In genomic region chr19:32720936-32721250, GRCh38 we compare ENCODE assay signal across 25 cellular contexts. TPM values are rescaled to one million over a fixed set of nuclear protein-coding genes. Genes with fewer than 3 reads are reported as not detected.
DNase-seq lines count a peak whose midpoint lies in the region; ATAC-seq, FAIRE-seq and TF ChIP-seq lines count a peak whose summit lies in the region.
"Had no signal": no experiment of that assay in that cellular context is flagged by ENCODE, and none has a peak within 500 bp of the region (broad histone marks: within the 10 kb centered on the region; RNA-seq: fewer than 3 reads in every experiment).

No MANE protein-coding gene starts in this region.

- peak overlapping the region in 1 of 2 donors; percentile 4 for H3K27ac Mint-ChIP-seq in stimulated activated naive CD8-positive, alpha-beta T cell treated with anti-CD3 and anti-CD28 coated beads, Interleukin-15, amount 100 ng/mL, for 72 hours
- H3K27ac Mint-ChIP-seq: CD14-positive monocyte; CD4-positive, alpha-beta T cell; CD8-positive, alpha-beta memory T cell; H9 had no signal

- H3K9me3 ChIP-seq in NT2/D1 (ENCODE audit: insufficient read depth, low read length), result no peaks in the 10 kb centered on the region
- no peaks in the 10 kb centered on the region for H3K9me3 ChIP-seq in HepG2 (ENCODE audit: low read length)
- H3K9me3 ChIP-seq in osteoblast (ENCODE audit: low read depth, low read length), result no peaks in the 10 kb centered on the region
- no peaks in the 10 kb centered on the region for H3K9me3 ChIP-seq in psoas muscle
- H3K9me3 ChIP-seq: BE2C had no signal

- peak; percentile 26; the same call in 2 of the 3 replicates for ATAC-seq in HepG2
- peak; percentile 53 for ATAC-seq in stimulated activated naive CD8-positive, alpha-beta T cell treated with anti-CD3 and anti-CD28 coated beads, Interleukin-15, amount 100 ng/mL, for 72 hours
- no peak for ATAC-seq in psoas muscle
- ATAC-seq in left lobe of liver, result no peak
- ATAC-seq: A549, GM12878, HCT116 had no signal

- TF ChIP-seq POLR2A in HepG2 (IDR thresholded peaks at IDR 0.05; ENCODE audit: insufficient read depth in 1 of 2, low read depth in 2 of 2, low read length in 2 of 2), result no peak

- no peak overlapping the region for H2AFZ ChIP-seq in HepG2 (ENCODE audit: low read length)
- H2AFZ ChIP-seq in osteoblast (ENCODE audit: low read length), result no peak overlapping the region
- H2AFZ ChIP-seq: GM23248 had no signal

- in situ Hi-C loops in HepG2 (cut with HindIII; ENCODE audit: extremely low pct_ligation_motif_present, low pct_unique_long_range_greater_than_20kb), result no loop called here

- H3K9me3 Mint-ChIP-seq in stimulated activated naive CD8-positive, alpha-beta T cell treated with anti-CD3 and anti-CD28 coated beads, Interleukin-15, amount 100 ng/mL, for 72 hours, result peaks cover 0 to 5% of the 10 kb centered on the region in 2 donors
- H3K9me3 Mint-ChIP-seq: CD4-positive, alpha-beta T cell; CD8-positive, alpha-beta memory T cell had no signal

- no peaks in the 10 kb centered on the region for H3K4me1 Mint-ChIP-seq in stimulated activated naive CD8-positive, alpha-beta T cell treated with anti-CD3 and anti-CD28 coated beads, Interleukin-15, amount 100 ng/mL, for 72 hours
- H3K4me1 Mint-ChIP-seq: CD14-positive monocyte had no signal

- TF ChIP-seq CTCF in HepG2 (CRISPR knock-in tag; IDR thresholded peaks at IDR 0.05) (no peak), osteoblast (IDR thresholded peaks at IDR 0.05; ENCODE audit: extremely low read depth, low read depth, low read length) (no peak), psoas muscle (IDR thresholded peaks at IDR 0.05) (no peak)

- H3K4me2 ChIP-seq in HepG2 (ENCODE audit: low read depth, low read length), result no peak overlapping the region
- H3K4me2 ChIP-seq in osteoblast (ENCODE audit: insufficient read depth, low read length), result no peak overlapping the region
- H3K4me2 ChIP-seq: A549; BLaER1 treated with 17β-estradiol and CSF1 and Interleukin-3, amounts not matched to agents 10 nM and 100 nM had no signal

- peak overlapping the region; percentile 25 for H3K4me3 ChIP-seq in NT2/D1 (ENCODE audit: insufficient read length, low read depth)
- no peak overlapping the region for H3K4me3 ChIP-seq in HepG2 (replicated peaks in 1 of 3; ENCODE audit: insufficient read depth in 1 of 3, low read depth in 2 of 3, low read length in 3 of 3)
- H3K4me3 ChIP-seq in osteoblast (ENCODE audit: insufficient read depth, low read length), result no peak overlapping the region
- no peak overlapping the region for H3K4me3 ChIP-seq in psoas muscle
- H3K4me3 ChIP-seq: A549; BLaER1 treated with 17β-estradiol and CSF1 and Interleukin-3, amounts not matched to agents 10 nM and 100 nM; GM12878; GM23248 had no signal

- H3K27me3 Mint-ChIP-seq in stimulated activated naive CD8-positive, alpha-beta T cell treated with anti-CD3 and anti-CD28 coated beads, Interleukin-15, amount 100 ng/mL, for 72 hours, result no peaks in the 10 kb centered on the region
- H3K27me3 Mint-ChIP-seq: CD4-positive, alpha-beta T cell; CD8-positive, alpha-beta memory T cell had no signal

- H3K27ac ChIP-seq in HepG2 (ENCODE audit: extremely low read length, insufficient read depth, low read length) (no peak overlapping the region), osteoblast (ENCODE audit: low read depth, low read length) (no peak overlapping the region), psoas muscle (no peak overlapping the region)
- H3K27ac ChIP-seq: A549; BLaER1 treated with 17β-estradiol and CSF1 and Interleukin-3, amounts not matched to agents 10 nM and 100 nM; GM23248 had no signal

- 90% methylated on average over 13 of the region's 22 CpGs for WGBS in HepG2 (ENCODE audit: low lambda C conversion rate)
- 93 to 99% (median 95%) methylated on average over 16 to 22 of the region's 22 CpGs for WGBS in psoas muscle, 3 donors

- CTCF ChIA-PET in HepG2 (lab: Yijun Ruan, JAX; ENCODE audit: low intra/inter-chr PET ratio, low total read pairs), result no interaction called here

- H3K36me3 ChIP-seq in NT2/D1 (ENCODE audit: insufficient read depth, insufficient read length, low read length) (peaks cover 25% of the 10 kb centered on the region), HepG2 (replicated peaks in 1 of 2; ENCODE audit: control insufficient read depth in 1 of 2, insufficient read depth in 2 of 2, low read length in 2 of 2) (no peaks in the 10 kb centered on the region), osteoblast (ENCODE audit: insufficient read depth, low read length) (peaks cover 3% of the 10 kb centered on the region), psoas muscle (ENCODE audit: insufficient read depth in 1 of 2, low read depth in 1 of 2) (no peaks in the 10 kb centered on the region)
- H3K36me3 ChIP-seq: BE2C had no signal

- H3K4me1 ChIP-seq in NT2/D1 (ENCODE audit: insufficient read depth, insufficient read length), result no peaks in the 10 kb centered on the region
- no peaks in the 10 kb centered on the region for H3K4me1 ChIP-seq in HepG2 (ENCODE audit: insufficient read depth, low read length)
- no peaks in the 10 kb centered on the region for H3K4me1 ChIP-seq in osteoblast (ENCODE audit: insufficient read depth, low read length)
- no peaks in the 10 kb centered on the region for H3K4me1 ChIP-seq in psoas muscle
- H3K4me1 ChIP-seq: A549; BE2C; BLaER1 treated with 17β-estradiol and CSF1 and Interleukin-3, amounts not matched to agents 10 nM and 100 nM had no signal

- no peak overlapping the region for H3K4me3 Mint-ChIP-seq in stimulated activated naive CD8-positive, alpha-beta T cell treated with anti-CD3 and anti-CD28 coated beads, Interleukin-15, amount 100 ng/mL, for 72 hours
- H3K4me3 Mint-ChIP-seq: CD14-positive monocyte; CD4-positive, alpha-beta T cell; CD8-positive, alpha-beta memory T cell; H9 had no signal

- no peak for FAIRE-seq in HepG2 (lab: Jason Lieb, UNC)
- FAIRE-seq: A549, D721Med, GM12878 had no signal

- no peak for DNase-seq in NT2/D1 (ENCODE audit: low read depth, low spot score)
- no peak for DNase-seq in HepG2 (ENCODE audit: low spot score)
- peak; percentile 59 for DNase-seq in osteoblast (ENCODE audit: insufficient read length, low spot score, missing footprints)
- no peak for DNase-seq in stimulated activated naive CD8-positive, alpha-beta T cell treated with anti-CD3 and anti-CD28 coated beads, Interleukin-15, amount 100 ng/mL, for 72 hours
- no peak for DNase-seq in psoas muscle
- no peak for DNase-seq in NCI-H1417 treated with DMSO at 0.1 percent for 48 hours (lab: John Stamatoyannopoulos, UW)
- DNase-seq in activated CD8-positive, alpha-beta memory T cell treated with anti-CD3 and anti-CD28 coated beads, Interleukin-2, amount 50 U/mL, for 48 hours, result no peak
- DNase-seq in left lobe of liver (ENCODE audit: low spot score), result no peak
- DNase-seq: ACHN; AML-193; BE2C; CD8-positive, alpha-beta memory T cell; DMS 273 treated with DMSO at 0.1 percent for 48 hours; DMS79; EL; GDM1; GM23248; H9 had no signal

- TF ChIP-seq EP300 in HepG2 (IDR thresholded peaks at IDR 0.05; ENCODE audit: low read depth in 2 of 2, low read length in 2 of 2) (no peak), HepG2 (CRISPR knock-in tag; IDR thresholded peaks at IDR 0.05; ENCODE audit: borderline replicate concordance) (no peak)

- H3K9ac ChIP-seq in NT2/D1 (ENCODE audit: insufficient read length, low read depth), result no peak overlapping the region
- no peak overlapping the region for H3K9ac ChIP-seq in HepG2 (ENCODE audit: insufficient read depth, low read depth, low read length)
- H3K9ac ChIP-seq: BLaER1 treated with 17β-estradiol and CSF1 and Interleukin-3, amounts not matched to agents 10 nM and 100 nM; GM23248 had no signal

- H4K20me1 ChIP-seq in HepG2 (ENCODE audit: insufficient read depth, low read length) (no peaks in the 10 kb centered on the region), osteoblast (ENCODE audit: insufficient read depth, low read length) (no peaks in the 10 kb centered on the region)

- H3K27me3 ChIP-seq in NT2/D1 (ENCODE audit: insufficient read depth, insufficient read length) (no peaks in the 10 kb centered on the region), HepG2 (ENCODE audit: control insufficient read depth in 1 of 2, insufficient read depth in 2 of 2, low read length in 2 of 2) (peaks cover 0 to 4% of the 10 kb centered on the region in 2 experiments; a peak in 2 of 5 replicates), osteoblast (ENCODE audit: insufficient read depth, low read length) (no peaks in the 10 kb centered on the region), psoas muscle (ENCODE audit: insufficient read depth in 3 of 3, low read length in 2 of 3) (no peaks in the 10 kb centered on the region)
- H3K27me3 ChIP-seq: BE2C; BLaER1 treated with 17β-estradiol and CSF1 and Interleukin-3, amounts not matched to agents 10 nM and 100 nM had no signal

- no peak for TF ChIP-seq RAD21 in HepG2 (CRISPR knock-in tag; IDR thresholded peaks at IDR 0.05)

- POLR2A ChIA-PET in HepG2 (lab: Yijun Ruan, JAX), result no interaction called here

- intact Hi-C loops in HepG2 (cut with micrococcal nuclease; ENCODE audit: unreplicated experiment) (no loop called here), psoas muscle (cut with DNase I) (no loop called here)

- BruUV-seq in HepG2 (replicated peaks; lab: Mats Ljungman, UMichigan), result no TSS peak

- no peaks in the 10 kb centered on the region for H3K79me2 ChIP-seq in HepG2 (ENCODE audit: insufficient read depth, low read length)
- no peaks in the 10 kb centered on the region for H3K79me2 ChIP-seq in osteoblast (ENCODE audit: insufficient read depth, low read length)

RNA-seq across cellular contexts. Expression of gene TDRD12, which starts 1.3 kb away (rescaled TPM):
- total RNA-seq in HepG2 (2016; rRNA removed; fragmentation: Illumina TruSeq; extraction: Trizol) (0.40 and 0.60 TPM in 2 replicates), osteoblast (under 0.01 and 0.36 TPM in 2 replicates), psoas muscle (under 1 TPM in 3 of 4 donors, not detected in 1; 0.17 to 0.28 (median 0.21) TPM), left lobe of liver (not detected)
- total RNA-seq in HepG2 (2016; cell fraction: cytosol; rRNA removed; fragmentation: Illumina TruSeq; extraction: Trizol; ENCODE audit: low read depth), result 0.20 TPM in 1 of 2 replicates, not detected in the other
- total RNA-seq in HepG2 (2016; cell fraction: insoluble cytoplasmic fraction; rRNA removed; fragmentation: Illumina TruSeq; extraction: Trizol), result 0.39 and 0.50 TPM in 2 replicates
- total RNA-seq in HepG2 (2016; cell fraction: membrane; rRNA removed; fragmentation: Illumina TruSeq; extraction: Trizol), result 0.28 and 0.40 TPM in 2 replicates
- total RNA-seq in HepG2 (2016; cell fraction: nucleus; rRNA removed; fragmentation: Illumina TruSeq; extraction: Trizol), result 0.38 and 0.47 TPM in 2 replicates
- polyA plus RNA-seq in HepG2 (2011; rRNA removed) (0.03 and 0.05 TPM in 2 replicates), psoas muscle (under 1 TPM in 1 of 3 donors, not detected in 2; 0.14 TPM)
- polyA plus RNA-seq in HepG2 (2011; cell fraction: cytosol; rRNA removed), result 0.03 and 0.04 TPM in 2 replicates
- 0.11 and 0.19 TPM in 2 replicates for polyA plus RNA-seq in HepG2 (2011; cell fraction: nucleus; rRNA removed)
- polyA plus RNA-seq in HepG2 (2012), result 0.27 TPM in 1 of 2 replicates, not detected in the other
- 0.14 TPM in 1 of 2 replicates, not detected in the other for polyA plus RNA-seq in HepG2 (2016; cell fraction: cytosol; fragmentation: Illumina TruSeq; extraction: Trizol; ENCODE audit: low read depth)
- polyA plus RNA-seq in HepG2 (2016; cell fraction: insoluble cytoplasmic fraction; fragmentation: Illumina TruSeq; extraction: Trizol; ENCODE audit: low read depth), result 0.13 and 0.16 TPM in 2 replicates
- 0.13 TPM in 1 of 2 replicates, not detected in the other for polyA plus RNA-seq in HepG2 (2016; cell fraction: membrane; fragmentation: Illumina TruSeq; extraction: Trizol; ENCODE audit: low read depth)
- polyA plus RNA-seq in HepG2 (2016; cell fraction: nucleus; fragmentation: Illumina TruSeq; extraction: Trizol; ENCODE audit: insufficient read depth, low read depth), result 0.99 and 1.5 TPM in 2 replicates
- polyA minus RNA-seq in HepG2 (2011; rRNA and poly(A)+ RNA removed; ENCODE audit: low replicate concordance), result not detected in 2 replicates
- not detected in 2 replicates for polyA minus RNA-seq in HepG2 (2011; cell fraction: cytosol; rRNA and poly(A)+ RNA removed)
- polyA minus RNA-seq in HepG2 (2011; cell fraction: nucleus; rRNA and poly(A)+ RNA removed), result 0.12 TPM in 1 of 2 replicates, not detected in the other
- total RNA-seq: GM12878 had no signal
- polyA plus RNA-seq: CD14-positive monocyte had no signal

RNA-seq across cellular contexts. Expression of gene NUDT19, which starts 29.3 kb away (rescaled TPM):
- 3.6 and 3.9 TPM in 2 replicates for total RNA-seq in HepG2 (2016; rRNA removed; fragmentation: Illumina TruSeq; extraction: Trizol)
- 0.51 and 0.53 TPM in 2 replicates for total RNA-seq in HepG2 (2016; cell fraction: cytosol; rRNA removed; fragmentation: Illumina TruSeq; extraction: Trizol; ENCODE audit: low read depth)
- 2.7 and 3.3 TPM in 2 replicates for total RNA-seq in HepG2 (2016; cell fraction: insoluble cytoplasmic fraction; rRNA removed; fragmentation: Illumina TruSeq; extraction: Trizol)
- 2.2 and 2.4 TPM in 2 replicates for total RNA-seq in HepG2 (2016; cell fraction: membrane; rRNA removed; fragmentation: Illumina TruSeq; extraction: Trizol)
- 2.1 and 2.5 TPM in 2 replicates for total RNA-seq in HepG2 (2016; cell fraction: nucleus; rRNA removed; fragmentation: Illumina TruSeq; extraction: Trizol)
- 2.9 and 3.1 TPM in 2 replicates for polyA plus RNA-seq in HepG2 (2011; rRNA removed)
- polyA plus RNA-seq in HepG2 (2011; cell fraction: cytosol; rRNA removed), result 1.7 and 2.2 TPM in 2 replicates
- polyA plus RNA-seq in HepG2 (2011; cell fraction: nucleus; rRNA removed), result 1.9 and 2.2 TPM in 2 replicates
- polyA plus RNA-seq in HepG2 (2012), result 2.2 and 3.2 TPM in 2 replicates
- 0.35 and 0.51 TPM in 2 replicates for polyA plus RNA-seq in HepG2 (2016; cell fraction: cytosol; fragmentation: Illumina TruSeq; extraction: Trizol; ENCODE audit: low read depth)
- polyA plus RNA-seq in HepG2 (2016; cell fraction: insoluble cytoplasmic fraction; fragmentation: Illumina TruSeq; extraction: Trizol; ENCODE audit: low read depth), result 4.9 and 5.3 TPM in 2 replicates
- 1.7 TPM in 2 replicates for polyA plus RNA-seq in HepG2 (2016; cell fraction: membrane; fragmentation: Illumina TruSeq; extraction: Trizol; ENCODE audit: low read depth)
- polyA plus RNA-seq in HepG2 (2016; cell fraction: nucleus; fragmentation: Illumina TruSeq; extraction: Trizol; ENCODE audit: insufficient read depth, low read depth), result 4.1 and 4.4 TPM in 2 replicates
- polyA minus RNA-seq in HepG2 (2011; rRNA and poly(A)+ RNA removed; ENCODE audit: low replicate concordance), result 4.3 and 11.5 TPM in 2 replicates
- polyA minus RNA-seq in HepG2 (2011; cell fraction: cytosol; rRNA and poly(A)+ RNA removed), result 4.1 and 5.1 TPM in 2 replicates
- 4.5 TPM in 2 replicates for polyA minus RNA-seq in HepG2 (2011; cell fraction: nucleus; rRNA and poly(A)+ RNA removed)
- 8.3 and 12.4 TPM in 2 replicates for total RNA-seq in osteoblast
- 10 to 100 TPM; 17.0 to 18.6 (median 17.9) TPM for total RNA-seq in psoas muscle
- polyA plus RNA-seq in psoas muscle, result 10 to 100 TPM; 10.7 to 27.5 (median 10.9) TPM
- 8.2 TPM for total RNA-seq in left lobe of liver

RNA-seq across cellular contexts. Expression of gene RGS9BP, which starts 45.2 kb away (rescaled TPM):
- total RNA-seq in HepG2 (2016; rRNA removed; fragmentation: Illumina TruSeq; extraction: Trizol), result not detected in 2 replicates
- not detected in 2 replicates for total RNA-seq in HepG2 (2016; cell fraction: cytosol; rRNA removed; fragmentation: Illumina TruSeq; extraction: Trizol; ENCODE audit: low read depth)
- 0.07 and 0.09 TPM in 2 replicates for total RNA-seq in HepG2 (2016; cell fraction: insoluble cytoplasmic fraction; rRNA removed; fragmentation: Illumina TruSeq; extraction: Trizol)
- total RNA-seq in HepG2 (2016; cell fraction: membrane; rRNA removed; fragmentation: Illumina TruSeq; extraction: Trizol), result 0.06 TPM in 1 of 2 replicates, not detected in the other
- total RNA-seq in HepG2 (2016; cell fraction: nucleus; rRNA removed; fragmentation: Illumina TruSeq; extraction: Trizol), result not detected in 2 replicates
- 0.01 and 0.03 TPM in 2 replicates for polyA plus RNA-seq in HepG2 (2011; rRNA removed)
- polyA plus RNA-seq in HepG2 (2011; cell fraction: cytosol; rRNA removed), result 0.05 and 0.06 TPM in 2 replicates
- polyA plus RNA-seq in HepG2 (2011; cell fraction: nucleus; rRNA removed), result 0.03 and 0.10 TPM in 2 replicates
- polyA plus RNA-seq in HepG2 (2012), result 0.05 TPM in 1 of 2 replicates, not detected in the other
- not detected in 2 replicates for polyA plus RNA-seq in HepG2 (2016; cell fraction: cytosol; fragmentation: Illumina TruSeq; extraction: Trizol; ENCODE audit: low read depth)
- polyA plus RNA-seq in HepG2 (2016; cell fraction: insoluble cytoplasmic fraction; fragmentation: Illumina TruSeq; extraction: Trizol; ENCODE audit: low read depth), result not detected in 2 replicates
- not detected in 2 replicates for polyA plus RNA-seq in HepG2 (2016; cell fraction: membrane; fragmentation: Illumina TruSeq; extraction: Trizol; ENCODE audit: low read depth)
- polyA plus RNA-seq in HepG2 (2016; cell fraction: nucleus; fragmentation: Illumina TruSeq; extraction: Trizol; ENCODE audit: insufficient read depth, low read depth), result not detected in 2 replicates
- 0.04 and 0.58 TPM in 2 replicates for polyA minus RNA-seq in HepG2 (2011; rRNA and poly(A)+ RNA removed; ENCODE audit: low replicate concordance)
- polyA minus RNA-seq in HepG2 (2011; cell fraction: cytosol; rRNA and poly(A)+ RNA removed), result not detected in 2 replicates
- 0.13 TPM in 1 of 2 replicates, not detected in the other for polyA minus RNA-seq in HepG2 (2011; cell fraction: nucleus; rRNA and poly(A)+ RNA removed)
- total RNA-seq in osteoblast, result 0.59 and 0.72 TPM in 2 replicates
- 1 to 10 TPM in 3 of 4 donors, under 1 TPM in 1; 0.98 to 3.9 (median 2.8) TPM for total RNA-seq in psoas muscle
- 1 to 10 TPM in 2 of 3 donors, under 1 TPM in 1; 0.10 to 8.2 (median 3.8) TPM for polyA plus RNA-seq in psoas muscle
- 0.10 TPM for total RNA-seq in left lobe of liver
- polyA plus RNA-seq: CD14-positive monocyte had no signal

RNA-seq across cellular contexts. Expression of gene ANKRD27, which starts 45.9 kb away (rescaled TPM):
- total RNA-seq in HepG2 (2016; rRNA removed; fragmentation: Illumina TruSeq; extraction: Trizol), result 23.7 and 30.6 TPM in 2 replicates
- 3.9 and 4.2 TPM in 2 replicates for total RNA-seq in HepG2 (2016; cell fraction: cytosol; rRNA removed; fragmentation: Illumina TruSeq; extraction: Trizol; ENCODE audit: low read depth)
- total RNA-seq in HepG2 (2016; cell fraction: insoluble cytoplasmic fraction; rRNA removed; fragmentation: Illumina TruSeq; extraction: Trizol), result 21.5 and 27.9 TPM in 2 replicates
- total RNA-seq in HepG2 (2016; cell fraction: membrane; rRNA removed; fragmentation: Illumina TruSeq; extraction: Trizol), result 13.6 and 15.8 TPM in 2 replicates
- total RNA-seq in HepG2 (2016; cell fraction: nucleus; rRNA removed; fragmentation: Illumina TruSeq; extraction: Trizol), result 18.1 and 18.7 TPM in 2 replicates
- 20.4 and 22.2 TPM in 2 replicates for polyA plus RNA-seq in HepG2 (2011; rRNA removed)
- 17.4 and 17.5 TPM in 2 replicates for polyA plus RNA-seq in HepG2 (2011; cell fraction: cytosol; rRNA removed)
- 25.3 and 27.9 TPM in 2 replicates for polyA plus RNA-seq in HepG2 (2011; cell fraction: nucleus; rRNA removed)
- 14.5 and 15.6 TPM in 2 replicates for polyA plus RNA-seq in HepG2 (2012)
- polyA plus RNA-seq in HepG2 (2016; cell fraction: cytosol; fragmentation: Illumina TruSeq; extraction: Trizol; ENCODE audit: low read depth), result 1.1 and 1.6 TPM in 2 replicates
- polyA plus RNA-seq in HepG2 (2016; cell fraction: insoluble cytoplasmic fraction; fragmentation: Illumina TruSeq; extraction: Trizol; ENCODE audit: low read depth), result 17.2 and 20.4 TPM in 2 replicates
- polyA plus RNA-seq in HepG2 (2016; cell fraction: membrane; fragmentation: Illumina TruSeq; extraction: Trizol; ENCODE audit: low read depth), result 5.4 and 5.6 TPM in 2 replicates
- 21.2 and 21.9 TPM in 2 replicates for polyA plus RNA-seq in HepG2 (2016; cell fraction: nucleus; fragmentation: Illumina TruSeq; extraction: Trizol; ENCODE audit: insufficient read depth, low read depth)
- polyA minus RNA-seq in HepG2 (2011; rRNA and poly(A)+ RNA removed; ENCODE audit: low replicate concordance), result 33.4 and 37.1 TPM in 2 replicates
- polyA minus RNA-seq in HepG2 (2011; cell fraction: cytosol; rRNA and poly(A)+ RNA removed), result 17.4 and 20.0 TPM in 2 replicates
- polyA minus RNA-seq in HepG2 (2011; cell fraction: nucleus; rRNA and poly(A)+ RNA removed), result 38.9 and 44.3 TPM in 2 replicates
- total RNA-seq in osteoblast, result 28.0 and 31.5 TPM in 2 replicates
- 10 to 100 TPM; 11.2 to 31.7 (median 18.8) TPM for total RNA-seq in psoas muscle
- 10 to 100 TPM in 2 of 3 donors, 1 to 10 TPM in 1; 6.3 to 43.3 (median 16.9) TPM for polyA plus RNA-seq in psoas muscle
- total RNA-seq in left lobe of liver, result 8.4 TPM

Comparison
In these comparisons a context has a peak if more than half of its experiments do, and no peak if none do; other contexts are left out.
1. ATAC-seq: peak in HepG2 (single experiment) and stimulated activated naive CD8-positive, alpha-beta T cell treated with anti-CD3 and anti-CD28 coated beads, Interleukin-15, amount 100 ng/mL, for 72 hours (single experiment); none in psoas muscle (0 of 4) and left lobe of liver (single experiment).